ENCODE assay signal across 14 cellular contexts in genomic region chr2:224751996-224752698, GRCh38.
DNase-seq lines count a peak whose midpoint lies in the region; ATAC-seq lines count a peak whose summit lies in the region.
"Had no signal": no experiment of that assay in that cellular context is flagged by ENCODE, and none has a peak within 500 bp of the region (broad histone marks: within the 10 kb centered on the region; RNA-seq: fewer than 3 reads in every experiment).

No MANE protein-coding gene starts in this region.

- ATAC-seq in GM18907 (IDR thresholded peaks at IDR 0.05; ENCODE audit: unreplicated experiment) (peak; percentile 69), GM21619 (IDR thresholded peaks at IDR 0.05; ENCODE audit: unreplicated experiment) (peak; percentile 56), HG03342 (IDR thresholded peaks at IDR 0.05; ENCODE audit: unreplicated experiment) (peak; percentile 73)
- peak; percentile 82 for ATAC-seq in stimulated activated memory B cell treated with anti-CD40 and anti-IgM and Interleukin-4, amounts not matched to agents 10 μg/mL and 1 μg/mL and 100 μg/mL, for 72 hours

- peak overlapping the region; percentile 4 for H3K27ac Mint-ChIP-seq in stimulated activated memory B cell treated with anti-CD40 and anti-IgM and Interleukin-4, amounts not matched to agents 10 μg/mL and 1 μg/mL and 100 μg/mL, for 72 hours
- H3K27ac Mint-ChIP-seq: activated naive CD8-positive, alpha-beta T cell treated with anti-CD3 and anti-CD28 coated beads, Interleukin-2, amount 10 ng/mL, durations not matched to agents 7 days and 5 days had no signal

- peaks cover 6% of the 10 kb centered on the region for H3K36me3 Mint-ChIP-seq in stimulated activated memory B cell treated with anti-CD40 and anti-IgM and Interleukin-4, amounts not matched to agents 10 μg/mL and 1 μg/mL and 100 μg/mL, for 72 hours

- H3K4me1 Mint-ChIP-seq in stimulated activated memory B cell treated with anti-CD40 and anti-IgM and Interleukin-4, amounts not matched to agents 10 μg/mL and 1 μg/mL and 100 μg/mL, for 72 hours: peaks cover 18% of the 10 kb centered on the region
- H3K4me1 Mint-ChIP-seq: activated naive CD8-positive, alpha-beta T cell treated with anti-CD3 and anti-CD28 coated beads, Interleukin-2, amount 10 ng/mL, durations not matched to agents 7 days and 5 days; CD4-positive, CD25-positive, alpha-beta regulatory T cell; central memory CD8-positive, alpha-beta T cell had no signal

- DNase-seq in NCI-H2227 treated with DMSO at 0.1 percent for 48 hours (lab: John Stamatoyannopoulos, UW) (no peak), NCI-H2227 (lab: John Stamatoyannopoulos, UW; ENCODE audit: unreplicated experiment) (no peak), epidermal melanocyte (ENCODE audit: insufficient read length, low spot score) (no peak)
- DNase-seq: activated CD8-positive, alpha-beta memory T cell treated with anti-CD3 and anti-CD28 coated beads, Interleukin-2, amount 50 U/mL, for 4 hours; activated naive CD8-positive, alpha-beta T cell treated with anti-CD3 and anti-CD28 coated beads, Interleukin-2, amount 10 ng/mL, durations not matched to agents 7 days and 5 days; CD4-positive, CD25-positive, alpha-beta regulatory T cell; islet precursor cell; occipital lobe; small intestine had no signal

- peaks cover 1% of the 10 kb centered on the region for H3K9me3 Mint-ChIP-seq in stimulated activated memory B cell treated with anti-CD40 and anti-IgM and Interleukin-4, amounts not matched to agents 10 μg/mL and 1 μg/mL and 100 μg/mL, for 72 hours

- no peaks in the 10 kb centered on the region for H3K27me3 Mint-ChIP-seq in stimulated activated memory B cell treated with anti-CD40 and anti-IgM and Interleukin-4, amounts not matched to agents 10 μg/mL and 1 μg/mL and 100 μg/mL, for 72 hours
- H3K27me3 Mint-ChIP-seq: CD4-positive, CD25-positive, alpha-beta regulatory T cell had no signal

- no peak overlapping the region for H3K4me3 Mint-ChIP-seq in stimulated activated memory B cell treated with anti-CD40 and anti-IgM and Interleukin-4, amounts not matched to agents 10 μg/mL and 1 μg/mL and 100 μg/mL, for 72 hours
- H3K4me3 Mint-ChIP-seq: activated naive CD8-positive, alpha-beta T cell treated with anti-CD3 and anti-CD28 coated beads, Interleukin-2, amount 10 ng/mL, durations not matched to agents 7 days and 5 days; CD4-positive, CD25-positive, alpha-beta regulatory T cell; central memory CD8-positive, alpha-beta T cell had no signal
